In genomic region chr11:93187290-93187689, GRCh38 we compare ENCODE assay signal across 33 cellular contexts. TPM values are rescaled to one million over a fixed set of nuclear protein-coding genes. Genes with fewer than 3 reads are reported as not detected.
DNase-seq lines count a peak whose midpoint lies in the region; ATAC-seq, FAIRE-seq and TF ChIP-seq lines count a peak whose summit lies in the region.
"Had no signal": no experiment of that assay in that cellular context is flagged by ENCODE, and none has a peak within 500 bp of the region (broad histone marks: within the 10 kb centered on the region; RNA-seq: fewer than 3 reads in every experiment).

No MANE protein-coding gene starts in this region.

- TF ChIP-seq POLR2A in esophagus muscularis mucosa (IDR thresholded peaks at IDR 0.05; ENCODE audit: low read depth) = no peak

- CTCF ChIA-PET in HEK293 (lab: Yijun Ruan, JAX) = no interaction called here

- no peak overlapping the region for H3K9ac ChIP-seq in adipocyte (ENCODE audit: low read length)
- H3K9ac ChIP-seq: BLaER1; BLaER1 treated with 17β-estradiol and CSF1 and Interleukin-3, amounts not matched to agents 10 nM and 100 nM had no signal

- no peak for TF ChIP-seq EP300 in esophagus muscularis mucosa (IDR thresholded peaks at IDR 0.05)

- no peak for DNase-seq in adipocyte (ENCODE audit: low read depth)
- no peak for DNase-seq in esophagus muscularis mucosa (ENCODE audit: extremely low spot score)
- DNase-seq: 8988T; ACHN; AML-193; BE2C; C1 segment of cervical spinal cord; Caco-2; Calu3; CD4-positive, alpha-beta memory T cell; CD4-positive, alpha-beta T cell; CD4-positive, CD25-positive, alpha-beta regulatory T cell; CD8-positive, alpha-beta memory T cell; CD8-positive, alpha-beta T cell; COR-L47; DMS 273 treated with DMSO at 0.1 percent for 48 hours; DMS153; DMS53; DMS79; DMS79 treated with DMSO at 0.1 percent for 48 hours; DND-41; EL had no signal

- POLR2A ChIA-PET in HEK293 (lab: Yijun Ruan, JAX) = no interaction called here

- H3K27ac ChIP-seq in HEK293 (ENCODE audit: extremely low read depth, low read depth, low read length) (no peak overlapping the region), esophagus muscularis mucosa (replicated peaks in 1 of 4) (no peak overlapping the region)
- H3K27ac ChIP-seq: 22Rv1; A549; BLaER1; BLaER1 treated with 17β-estradiol and CSF1 and Interleukin-3, amounts not matched to agents 10 nM and 100 nM; C4-2B had no signal

- H3K9me3 ChIP-seq in HEK293 (ENCODE audit: control insufficient read depth, insufficient read depth, low read depth, low read length) (no peaks in the 10 kb centered on the region; the same call in 1 of the 2 replicates), adipocyte (ENCODE audit: control insufficient read depth, low read length) (peaks cover 14% of the 10 kb centered on the region), esophagus muscularis mucosa (peaks cover 0 to 12% (median 4%) of the 10 kb centered on the region in 4 donors)
- H3K9me3 ChIP-seq: BE2C, Caco-2 had no signal

- H3K4me1 ChIP-seq in HEK293 (ENCODE audit: control insufficient read depth, insufficient read depth, low read length) = no peaks in the 10 kb centered on the region
- H3K4me1 ChIP-seq in adipocyte (ENCODE audit: control insufficient read depth, insufficient read depth, low read length) = no peaks in the 10 kb centered on the region
- H3K4me1 ChIP-seq in esophagus muscularis mucosa = no peaks in the 10 kb centered on the region
- H3K4me1 ChIP-seq: A549; BLaER1; BLaER1 treated with 17β-estradiol and CSF1 and Interleukin-3, amounts not matched to agents 10 nM and 100 nM; Caco-2 had no signal

- FAIRE-seq in islet of Langerhans (lab: Jason Lieb, UNC) = peak; percentile 27
- FAIRE-seq: A204.1, A549, D721Med had no signal

- TF ChIP-seq CTCF in HEK293 (tag by site-specific recombination; IDR thresholded peaks at IDR 0.05) (no peak), esophagus muscularis mucosa (IDR thresholded peaks at IDR 0.05) (no peak)

- no peak overlapping the region for H3K4me3 ChIP-seq in HEK293 (ENCODE audit: low read depth, low read length)
- H3K4me3 ChIP-seq in adipocyte (ENCODE audit: low read length) = peak overlapping the region; percentile 13
- no peak overlapping the region for H3K4me3 ChIP-seq in esophagus muscularis mucosa
- H3K4me3 ChIP-seq: A549; BLaER1; BLaER1 treated with 17β-estradiol and CSF1 and Interleukin-3, amounts not matched to agents 10 nM and 100 nM had no signal

- ATAC-seq in GM21367 (IDR thresholded peaks at IDR 0.05; ENCODE audit: unreplicated experiment) (no peak), HG03442 (IDR thresholded peaks at IDR 0.05; ENCODE audit: unreplicated experiment) (no peak)
- ATAC-seq: A549; CD8-positive, alpha-beta T cell had no signal

- H3K36me3 ChIP-seq in HEK293 (ENCODE audit: control insufficient read depth in 2 of 2, insufficient read depth in 1 of 2, low read length in 2 of 2) = peaks cover 11 to 18% of the 10 kb centered on the region in 2 experiments; a peak in 2 of 3 replicates
- peaks cover 20% of the 10 kb centered on the region for H3K36me3 ChIP-seq in adipocyte (ENCODE audit: control insufficient read depth, insufficient read depth, low read length, severe bottlenecking)
- peaks cover 0 to 28% (median 2%) of the 10 kb centered on the region in 4 donors for H3K36me3 ChIP-seq in esophagus muscularis mucosa

- H3K27me3 ChIP-seq in adipocyte (replicated peaks; ENCODE audit: control insufficient read depth, insufficient read depth, low read length) (no peaks in the 10 kb centered on the region), esophagus muscularis mucosa (no peaks in the 10 kb centered on the region)
- H3K27me3 ChIP-seq: BE2C; BLaER1; BLaER1 treated with 17β-estradiol and CSF1 and Interleukin-3, amounts not matched to agents 10 nM and 100 nM had no signal

- intact Hi-C loops in esophagus muscularis mucosa (cut with DNase I) = no loop called here

TF ChIP-seq in HEK293, 187 proteins besides CTCF, POLR2A, EP300 and RAD21:
- peak; percentile 94 for TF ChIP-seq ZNF133 (tag by site-specific recombination; IDR thresholded peaks at IDR 0.05)
- no peak for TF ChIP-seq GLIS1 (tag by site-specific recombination; IDR thresholded peaks at IDR 0.05)
- TF ChIP-seq GLI2 (tag by site-specific recombination; IDR thresholded peaks at IDR 0.05; ENCODE audit: borderline replicate concordance, low read depth) = no peak
- TF ChIP-seq SETDB1 (IDR thresholded peaks at IDR 0.05; ENCODE audit: insufficient read length, low read length) = peak; percentile 35
- no peak for TF ChIP-seq ZNF335 (tag by site-specific recombination; conservative IDR thresholded peaks at IDR 0.05)

RNA-seq across cellular contexts. Expression of gene SLC36A4, which starts 10.5 kb away (rescaled TPM):
- 10 to 100 TPM; 10.9 to 19.9 (median 17.7) TPM for total RNA-seq in esophagus muscularis mucosa
